ENCODE assay signal across 1 cellular context in genomic region chr3:34634939-34635338, GRCh38.
TF ChIP-seq lines count a peak whose summit lies in the region.

No MANE protein-coding gene starts in this region.

TF ChIP-seq in GM23338, 12 proteins besides CTCF, POLR2A, EP300 and RAD21 (continued from another document):
- TF ChIP-seq ZNF462 (CRISPR knock-in tag; IDR thresholded peaks at IDR 0.05) (no peak), JUNB (IDR thresholded peaks at IDR 0.05; ENCODE audit: unreplicated experiment) (no peak), EZH2phosphoT487 (IDR thresholded peaks at IDR 0.05; ENCODE audit: unreplicated experiment) (no peak), NANOG (IDR thresholded peaks at IDR 0.05; ENCODE audit: borderline replicate concordance) (no peak), CREB1 (CRISPR knock-in tag; IDR thresholded peaks at IDR 0.05; ENCODE audit: low read depth) (no peak), ZNF331 (CRISPR knock-in tag; IDR thresholded peaks at IDR 0.05; ENCODE audit: low read depth) (no peak), EZH2 (IDR thresholded peaks at IDR 0.05; ENCODE audit: low read depth, unreplicated experiment) (no peak), REST (IDR thresholded peaks at IDR 0.05; ENCODE audit: unreplicated experiment) (no peak)
